In the genomic region with DNA sequence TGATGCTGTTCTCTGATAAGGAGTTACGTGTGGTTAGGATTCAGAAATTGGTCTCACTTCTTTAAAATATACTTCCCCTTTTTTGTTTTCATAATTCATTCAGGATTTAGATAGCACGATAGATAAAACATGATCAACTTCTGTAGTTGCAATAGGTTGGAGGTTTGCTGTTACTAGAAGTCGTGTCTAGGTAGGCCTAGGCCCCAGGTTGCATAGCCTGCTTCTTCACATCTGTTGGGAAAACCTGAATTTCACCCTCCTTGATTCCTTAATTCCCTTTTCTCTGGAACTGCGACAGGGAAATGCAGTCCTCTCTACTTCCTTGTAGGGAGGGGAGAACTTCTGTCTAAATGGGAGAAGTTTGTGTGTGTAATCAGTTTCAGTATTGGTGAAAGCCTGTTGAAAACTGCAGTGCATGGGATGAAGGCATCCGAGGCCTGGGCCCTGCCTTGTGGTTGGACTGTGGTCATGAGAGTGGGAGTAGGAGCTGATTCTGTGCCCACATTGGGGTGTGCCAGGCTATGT, we compare ENCODE assay signal across 8 cellular contexts. TPM values are rescaled to one million over a fixed set of nuclear protein-coding genes. Genes with fewer than 3 reads are reported as not detected.
DNase-seq lines count a peak whose midpoint lies in the region; ATAC-seq and TF ChIP-seq lines count a peak whose summit lies in the region.

No MANE protein-coding gene starts in this region.

- no peaks in the 10 kb centered on the region for H3K36me3 Mint-ChIP-seq in activated naive CD8-positive, alpha-beta T cell treated with anti-CD3 and anti-CD28 coated beads for 36 hours

- H3K36me3 ChIP-seq in MM.1S (replicated peaks; ENCODE audit: insufficient read depth, low read length): no peaks in the 10 kb centered on the region

- H3K4me2 ChIP-seq in MM.1S (ENCODE audit: low read depth, low read length): no peak overlapping the region

- DNase-seq in AG10803 (ENCODE audit: low read depth) (peak; percentile 30), MM.1S (peak; percentile 14), sciatic nerve (ENCODE audit: low spot score) (peak; percentile 70), NCI-H446 treated with DMSO at 0.1 percent for 48 hours (lab: John Stamatoyannopoulos, UW) (no peak), ureter (ENCODE audit: low spot score) (no peak)
- peak; percentile 58 for DNase-seq in activated naive CD8-positive, alpha-beta T cell treated with anti-CD3 and anti-CD28 coated beads for 36 hours

- peaks cover 23% of the 10 kb centered on the region for H3K4me1 ChIP-seq in MM.1S (ENCODE audit: low read length)

- H4K20me1 ChIP-seq in MM.1S (ENCODE audit: insufficient read depth, low read length): no peaks in the 10 kb centered on the region

- H3K4me3 ChIP-seq in AG10803 (ENCODE audit: low read length) (no peak overlapping the region), MM.1S (ENCODE audit: low read length) (no peak overlapping the region)

- peaks cover 50% of the 10 kb centered on the region for H3K4me1 Mint-ChIP-seq in activated naive CD8-positive, alpha-beta T cell treated with anti-CD3 and anti-CD28 coated beads for 36 hours

- H3K27ac Mint-ChIP-seq in activated naive CD8-positive, alpha-beta T cell treated with anti-CD3 and anti-CD28 coated beads for 36 hours: peak overlapping the region; percentile 88

- H3K27me3 ChIP-seq in MM.1S (replicated peaks; ENCODE audit: insufficient read depth, low read length): no peaks in the 10 kb centered on the region

- no peak overlapping the region for H2AFZ ChIP-seq in MM.1S (ENCODE audit: low read length)

- no peaks in the 10 kb centered on the region for H3K9me3 ChIP-seq in MM.1S (replicated peaks; ENCODE audit: insufficient read depth, low read length)

- intact Hi-C loops in sciatic nerve (cut with DNase I): loop anchor here (10.0 kb wide), 1 partner anchor 105 kb away; the partner anchor contains the start of gene P2RY14

- H3K9me3 Mint-ChIP-seq in activated naive CD8-positive, alpha-beta T cell treated with anti-CD3 and anti-CD28 coated beads for 36 hours: no peaks in the 10 kb centered on the region

- no peak overlapping the region for H3K9ac ChIP-seq in MM.1S (ENCODE audit: low read length)

- no peak for TF ChIP-seq CTCF in AG10803 (conservative IDR thresholded peaks at IDR 0.05; ENCODE audit: low read length)
- TF ChIP-seq CTCF in MM.1S (IDR thresholded peaks at IDR 0.05; ENCODE audit: low read length): no peak

- H3K27ac ChIP-seq in MM.1S (ENCODE audit: low read length): no peak overlapping the region

- H3F3A ChIP-seq in MM.1S (ENCODE audit: insufficient read depth, low read length): peaks cover 6% of the 10 kb centered on the region; the same call in 1 of the 2 replicates

- no peaks in the 10 kb centered on the region for H3K79me2 ChIP-seq in MM.1S (ENCODE audit: low read length)

- H3K4me3 Mint-ChIP-seq in activated naive CD8-positive, alpha-beta T cell treated with anti-CD3 and anti-CD28 coated beads for 36 hours: no peak overlapping the region

- no peaks in the 10 kb centered on the region for H3K9me2 ChIP-seq in MM.1S (replicated peaks; ENCODE audit: insufficient read depth, low read length)

- ATAC-seq in GM21423 (IDR thresholded peaks at IDR 0.05; ENCODE audit: unreplicated experiment) (peak; percentile 39), sciatic nerve (peak; percentile 81), GM19455 (IDR thresholded peaks at IDR 0.05; ENCODE audit: unreplicated experiment) (no peak)

- H3K27me3 Mint-ChIP-seq in activated naive CD8-positive, alpha-beta T cell treated with anti-CD3 and anti-CD28 coated beads for 36 hours: no peaks in the 10 kb centered on the region

RNA-seq across cellular contexts. Expression of gene GPR171, which starts 33.3 kb away (rescaled TPM):
- total RNA-seq in activated naive CD8-positive, alpha-beta T cell treated with anti-CD3 and anti-CD28 coated beads for 36 hours: 100 to 1,000 TPM; 131 to 134 TPM
- 1.6 TPM for total RNA-seq in sciatic nerve
- total RNA-seq in ureter: 4.7 TPM

Comparison
In these comparisons a context has a peak if more than half of its experiments do, and no peak if none do; other contexts are left out.
1. DNase-seq: peak in AG10803 (single experiment), MM.1S (single experiment), activated naive CD8-positive, alpha-beta T cell treated with anti-CD3 and anti-CD28 coated beads for 36 hours (single experiment) and sciatic nerve (single experiment); none in NCI-H446 treated with DMSO at 0.1 percent for 48 hours (single experiment) and ureter (single experiment).
2. RNA of gene GPR171, which starts 33.3 kb away (total RNA-seq): 131 to 134 TPM in activated naive CD8-positive, alpha-beta T cell treated with anti-CD3 and anti-CD28 coated beads for 36 hours; 4.7 TPM in ureter (single experiment) and 1.6 TPM in sciatic nerve (single experiment); every median in the first group is over 10 times any median in the second.